In genomic region chr17:40190197-40191021, GRCh38 we compare ENCODE assay signal across 9 cellular contexts. TPM values are rescaled to one million over a fixed set of nuclear protein-coding genes. Genes with fewer than 3 reads are reported as not detected.
DNase-seq lines count a peak whose midpoint lies in the region; ATAC-seq, FAIRE-seq and TF ChIP-seq lines count a peak whose summit lies in the region.
"Had no signal": no experiment of that assay in that cellular context is flagged by ENCODE, and none has a peak within 500 bp of the region (broad histone marks: within the 10 kb centered on the region; RNA-seq: fewer than 3 reads in every experiment).

No MANE protein-coding gene starts in this region.

- peaks cover 4% of the 10 kb centered on the region for H3K27me3 Mint-ChIP-seq in activated CD8-positive, alpha-beta memory T cell treated with anti-CD3 and anti-CD28 coated beads, Interleukin-2, amount 10 ng/mL, durations not matched to agents 7 days and 5 days
- H3K27me3 Mint-ChIP-seq in chondrocyte (ENCODE audit: low read depth) = no peaks in the 10 kb centered on the region

- H3K4me3 Mint-ChIP-seq in activated CD8-positive, alpha-beta memory T cell treated with anti-CD3 and anti-CD28 coated beads, Interleukin-2, amount 10 ng/mL, durations not matched to agents 7 days and 5 days = peak overlapping the region; percentile 82
- H3K4me3 Mint-ChIP-seq in chondrocyte (ENCODE audit: unreplicated experiment) = peak overlapping the region; percentile 35

- H3K4me2 ChIP-seq in neural cell (ENCODE audit: low read length) = no peak overlapping the region

- H3K9me3 Mint-ChIP-seq in activated CD8-positive, alpha-beta memory T cell treated with anti-CD3 and anti-CD28 coated beads, Interleukin-2, amount 10 ng/mL, durations not matched to agents 7 days and 5 days (ENCODE audit: low read depth) = no peaks in the 10 kb centered on the region
- no peaks in the 10 kb centered on the region for H3K9me3 Mint-ChIP-seq in chondrocyte (ENCODE audit: low read depth)

- no peak overlapping the region for H2AFZ ChIP-seq in neural cell (ENCODE audit: low read depth, low read length)

- no peaks in the 10 kb centered on the region for H3F3A ChIP-seq in neural cell (ENCODE audit: insufficient read depth, low read length, poor library complexity, severe bottlenecking)

- peaks cover 17% of the 10 kb centered on the region for H3K4me1 Mint-ChIP-seq in activated CD8-positive, alpha-beta memory T cell treated with anti-CD3 and anti-CD28 coated beads, Interleukin-2, amount 10 ng/mL, durations not matched to agents 7 days and 5 days
- peaks cover 12% of the 10 kb centered on the region for H3K4me1 Mint-ChIP-seq in chondrocyte (ENCODE audit: low read depth)

- FAIRE-seq in D721Med (lab: Jason Lieb, UNC) = no peak
- FAIRE-seq: G401.6 had no signal

- H4K20me1 ChIP-seq in neural cell (ENCODE audit: insufficient read depth) = no peaks in the 10 kb centered on the region

- TF ChIP-seq CTCF in chondrocyte (IDR thresholded peaks at IDR 0.05) = peak; percentile 60
- peak; percentile 18 for TF ChIP-seq CTCF in neural cell (IDR thresholded peaks at IDR 0.05; ENCODE audit: poor library complexity, severe bottlenecking)
- TF ChIP-seq CTCF in D721Med (IDR thresholded peaks at IDR 0.05; ENCODE audit: insufficient read depth, missing control alignments) = no peak

- CTCF ChIA-PET in activated CD8-positive, alpha-beta memory T cell treated with anti-CD3 and anti-CD28 coated beads, Interleukin-2, amount 10 ng/mL, durations not matched to agents 7 days and 5 days (lab: Charles Lee) = interaction anchor here (0.7 to 5.3 kb wide), 20 partner anchors 7 to 191 kb away, joined by 3 to 77 read pairs (median 4); partner anchors contain the start of genes CSF3, RAPGEFL1 and WIPF2

- TF ChIP-seq EP300 in neural cell (conservative IDR thresholded peaks at IDR 0.05; ENCODE audit: poor library complexity, severe bottlenecking) = no peak

- H3K9ac ChIP-seq in neural cell (ENCODE audit: low read length) = no peak overlapping the region

- H3K9me2 ChIP-seq in neural cell (ENCODE audit: insufficient read depth, low read length) = no peaks in the 10 kb centered on the region

- H3K27ac Mint-ChIP-seq in activated CD8-positive, alpha-beta memory T cell treated with anti-CD3 and anti-CD28 coated beads, Interleukin-2, amount 10 ng/mL, durations not matched to agents 7 days and 5 days = no peak overlapping the region
- H3K27ac Mint-ChIP-seq in chondrocyte (ENCODE audit: unreplicated experiment) = no peak overlapping the region

- H3K79me2 ChIP-seq in neural cell (replicated peaks; ENCODE audit: insufficient read depth, low read length) = no peaks in the 10 kb centered on the region

- TF ChIP-seq RAD21 in neural cell (conservative IDR thresholded peaks at IDR 0.05) = no peak

- no peaks in the 10 kb centered on the region for H3K36me3 ChIP-seq in neural cell (ENCODE audit: insufficient read depth, low read length)

- no peak overlapping the region for H3K4me3 ChIP-seq in neural cell (ENCODE audit: low read length)

- H3K36me3 Mint-ChIP-seq in activated CD8-positive, alpha-beta memory T cell treated with anti-CD3 and anti-CD28 coated beads, Interleukin-2, amount 10 ng/mL, durations not matched to agents 7 days and 5 days = no peaks in the 10 kb centered on the region
- H3K36me3 Mint-ChIP-seq in chondrocyte (ENCODE audit: low read depth) = peaks cover 5% of the 10 kb centered on the region

- H3K27me3 ChIP-seq in neural cell (ENCODE audit: insufficient read depth, low read depth, low read length) = no peaks in the 10 kb centered on the region

- H3K9me3 ChIP-seq in neural cell (ENCODE audit: low read length) = no peaks in the 10 kb centered on the region

- no peak overlapping the region for H3K27ac ChIP-seq in neural cell (ENCODE audit: low read length)

- peak; percentile 31 for ATAC-seq in activated CD8-positive, alpha-beta memory T cell treated with anti-CD3 and anti-CD28 coated beads, Interleukin-2, amount 10 ng/mL, durations not matched to agents 7 days and 5 days
- no peak for ATAC-seq in GM21619 (IDR thresholded peaks at IDR 0.05; ENCODE audit: unreplicated experiment)

- no peak for DNase-seq in activated CD8-positive, alpha-beta memory T cell treated with anti-CD3 and anti-CD28 coated beads, Interleukin-2, amount 10 ng/mL, durations not matched to agents 7 days and 5 days
- no peak for DNase-seq in activated CD8-positive, alpha-beta memory T cell treated with anti-CD3 and anti-CD28 coated beads for 24 hours
- DNase-seq in SHP77 (lab: John Stamatoyannopoulos, UW) (peak; percentile 53 to 78), chondrocyte (ENCODE audit: low spot score) (no peak), AG08396 (ENCODE audit: low spot score) (no peak), D721Med (ENCODE audit: insufficient read length, low spot score) (no peak)

TF ChIP-seq in neural cell, 6 proteins besides CTCF, POLR2A, EP300 and RAD21:
- no peak for TF ChIP-seq REST (IDR thresholded peaks at IDR 0.05; ENCODE audit: borderline replicate concordance)
- TF ChIP-seq TAF1 (IDR thresholded peaks at IDR 0.05; ENCODE audit: low read depth) = no peak
- TF ChIP-seq POLR2AphosphoS5 (IDR thresholded peaks at IDR 0.05) = no peak
- no peak for TF ChIP-seq EZH2 (IDR thresholded peaks at IDR 0.05; ENCODE audit: borderline replicate concordance, insufficient read depth, low read length, poor library complexity, severe bottlenecking)
- TF ChIP-seq SMC3 (conservative IDR thresholded peaks at IDR 0.05; ENCODE audit: poor library complexity) = no peak
- no peak for TF ChIP-seq MXI1 (conservative IDR thresholded peaks at IDR 0.05; ENCODE audit: poor library complexity, severe bottlenecking)
TF ChIP-seq in neural cell: peak in this region for 0.

RNA-seq across cellular contexts. Expression of gene RAPGEFL1, which starts 13.1 kb away (rescaled TPM):
- total RNA-seq in activated CD8-positive, alpha-beta memory T cell treated with anti-CD3 and anti-CD28 coated beads, Interleukin-2, amount 10 ng/mL, durations not matched to agents 7 days and 5 days = 1 to 10 TPM; 4.4 to 4.6 TPM
- total RNA-seq in chondrocyte = 3.6 to 5.5 TPM (median 3.9 TPM) in 3 replicates
- polyA plus RNA-seq in neural cell = 15.5 and 15.6 TPM in 2 replicates
- polyA minus RNA-seq in neural cell = 11.5 and 14.9 TPM in 2 replicates

RNA-seq across cellular contexts. Expression of gene WIPF2, which starts 28.7 kb away (rescaled TPM):
- total RNA-seq in activated CD8-positive, alpha-beta memory T cell treated with anti-CD3 and anti-CD28 coated beads, Interleukin-2, amount 10 ng/mL, durations not matched to agents 7 days and 5 days = 10 to 100 TPM; 24.1 to 26.1 TPM
- total RNA-seq in chondrocyte = 25.9 to 28.3 TPM (median 28.1 TPM) in 3 replicates
- polyA plus RNA-seq in neural cell = 8.6 and 11.5 TPM in 2 replicates
- polyA minus RNA-seq in neural cell = 8.5 and 11.3 TPM in 2 replicates

RNA-seq across cellular contexts. Expression of gene CASC3, which starts 50.1 kb away (rescaled TPM):
- 10 to 100 TPM; 89.8 to 90.5 TPM for total RNA-seq in activated CD8-positive, alpha-beta memory T cell treated with anti-CD3 and anti-CD28 coated beads, Interleukin-2, amount 10 ng/mL, durations not matched to agents 7 days and 5 days
- total RNA-seq in chondrocyte = 70.2 to 78.3 TPM (median 70.6 TPM) in 3 replicates
- 50.6 and 52.3 TPM in 2 replicates for polyA plus RNA-seq in neural cell
- polyA minus RNA-seq in neural cell = 65.0 and 70.7 TPM in 2 replicates

Comparison
In these comparisons a context has a peak if more than half of its experiments do, and no peak if none do; other contexts are left out.
1. DNase-seq: peak in SHP77 (2 of 2); none in activated CD8-positive, alpha-beta memory T cell treated with anti-CD3 and anti-CD28 coated beads, Interleukin-2, amount 10 ng/mL, durations not matched to agents 7 days and 5 days (single experiment), activated CD8-positive, alpha-beta memory T cell treated with anti-CD3 and anti-CD28 coated beads for 24 hours (single experiment), chondrocyte (single experiment), AG08396 (single experiment) and D721Med (single experiment).